In genomic region chr12:58026421-58026820, GRCh38 we compare ENCODE assay signal across 18 cellular contexts.
DNase-seq lines count a peak whose midpoint lies in the region; TF ChIP-seq lines count a peak whose summit lies in the region.
"Had no signal": no experiment of that assay in that cellular context is flagged by ENCODE, and none has a peak within 500 bp of the region (broad histone marks: within the 10 kb centered on the region; RNA-seq: fewer than 3 reads in every experiment).

No MANE protein-coding gene starts in this region.

- H3K36me3 ChIP-seq in adipocyte (ENCODE audit: control insufficient read depth, insufficient read depth, low read length, severe bottlenecking), result no peaks in the 10 kb centered on the region
- no peaks in the 10 kb centered on the region for H3K36me3 ChIP-seq in esophagus squamous epithelium
- H3K36me3 ChIP-seq in ovary, result no peaks in the 10 kb centered on the region

- no peak overlapping the region for H3K4me3 Mint-ChIP-seq in nephron

- TF ChIP-seq CTCF in C4-2B (conservative IDR thresholded peaks at IDR 0.05) (no peak), esophagus squamous epithelium (IDR thresholded peaks at IDR 0.05) (no peak), nephron (IDR thresholded peaks at IDR 0.05; ENCODE audit: unreplicated experiment in 3 of 3) (no peak), ovary (IDR thresholded peaks at IDR 0.05) (no peak), lower leg skin (IDR thresholded peaks at IDR 0.05) (no peak)

- H3K9me3 Mint-ChIP-seq in nephron, result peaks cover 25% of the 10 kb centered on the region

- H3K9ac ChIP-seq in adipocyte (ENCODE audit: low read length), result no peak overlapping the region

- peak overlapping the region in 2 of 3 experiments; percentile 59 to 67 for H3K27ac Mint-ChIP-seq in nephron

- peaks cover 22% of the 10 kb centered on the region for H3K4me1 Mint-ChIP-seq in nephron

- no peak for TF ChIP-seq POLR2A in esophagus squamous epithelium (IDR thresholded peaks at IDR 0.05)
- TF ChIP-seq POLR2A in ovary (IDR thresholded peaks at IDR 0.05), result no peak
- TF ChIP-seq POLR2A in lower leg skin (IDR thresholded peaks at IDR 0.05), result no peak

- TF ChIP-seq EP300 in ovary (IDR thresholded peaks at IDR 0.05), result no peak

- H3K27ac ChIP-seq in C4-2B (peak overlapping the region; percentile 45; the same call in 1 of the 2 replicates), esophagus squamous epithelium (peak overlapping the region; percentile 66 to 90 (median 83)), ovary (no peak overlapping the region)
- H3K27ac ChIP-seq: 22Rv1, RWPE1 had no signal

- intact Hi-C loops in esophagus squamous epithelium (cut with DNase I), result no loop called here
- intact Hi-C loops in ovary (cut with DNase I), result no loop called here
- intact Hi-C loops in lower leg skin (cut with DNase I; ENCODE audit: low total_unique reads), result no loop called here

- H3K27me3 ChIP-seq in adipocyte (replicated peaks; ENCODE audit: control insufficient read depth, insufficient read depth, low read length), result no peaks in the 10 kb centered on the region
- no peaks in the 10 kb centered on the region for H3K27me3 ChIP-seq in esophagus squamous epithelium
- H3K27me3 ChIP-seq in ovary, result no peaks in the 10 kb centered on the region

- H3K36me3 Mint-ChIP-seq in nephron (ENCODE audit: low read depth), result no peaks in the 10 kb centered on the region

- H3K9me3 ChIP-seq in adipocyte (ENCODE audit: control insufficient read depth, low read length), result no peaks in the 10 kb centered on the region
- H3K9me3 ChIP-seq in esophagus squamous epithelium, result peaks cover 0 to 11% (median 4%) of the 10 kb centered on the region in 3 donors
- H3K9me3 ChIP-seq in ovary, result no peaks in the 10 kb centered on the region

- H3K27me3 Mint-ChIP-seq in nephron (ENCODE audit: low read depth), result no peaks in the 10 kb centered on the region

- H3K4me1 ChIP-seq in adipocyte (ENCODE audit: control insufficient read depth, insufficient read depth, low read length), result peaks cover 10% of the 10 kb centered on the region
- H3K4me1 ChIP-seq in esophagus squamous epithelium, result peaks cover 0 to 56% (median 18%) of the 10 kb centered on the region in 3 donors
- H3K4me1 ChIP-seq in ovary (ENCODE audit: insufficient read depth), result no peaks in the 10 kb centered on the region

- no peak overlapping the region for H3K4me3 ChIP-seq in adipocyte (ENCODE audit: low read length)
- H3K4me3 ChIP-seq in esophagus squamous epithelium, result no peak overlapping the region
- H3K4me3 ChIP-seq in ovary, result no peak overlapping the region
- no peak overlapping the region for H3K4me3 ChIP-seq in lower leg skin (ENCODE audit: low read depth, poor library complexity, severe bottlenecking)
- H3K4me3 ChIP-seq: K562 had no signal

- peak; percentile 55 for DNase-seq in adipocyte (ENCODE audit: low read depth)
- DNase-seq in esophagus squamous epithelium (lab: John Stamatoyannopoulos, UW), result no peak
- DNase-seq in ovary, result no peak
- no peak for DNase-seq in lower leg skin (ENCODE audit: low spot score in 2 of 2)
- no peak for DNase-seq in RPMI8226
- DNase-seq in occipital lobe (lab: John Stamatoyannopoulos, UW), result no peak
- DNase-seq: DMS79 treated with DMSO at 0.1 percent for 48 hours, NCI-H1105 treated with DMSO at 0.1 percent for 48 hours, NCI-H1694 treated with DMSO at 0.1 percent for 48 hours, NCI-H2107, NCI-H2227 treated with DMSO at 0.1 percent for 48 hours, NCI-H524, PC-3 had no signal

Comparison
In these comparisons a context has a peak if more than half of its experiments do, and no peak if none do; other contexts are left out.
1. H3K27ac ChIP-seq: peak in C4-2B (single experiment) and esophagus squamous epithelium (4 of 4); none in ovary (0 of 2).